In genomic region chr2:96207073-96207777, GRCh38 we compare ENCODE assay signal across 8 cellular contexts. TPM values are rescaled to one million over a fixed set of nuclear protein-coding genes. Genes with fewer than 3 reads are reported as not detected.
DNase-seq lines count a peak whose midpoint lies in the region; ATAC-seq and TF ChIP-seq lines count a peak whose summit lies in the region.

No MANE protein-coding gene starts in this region.

- WGBS in mesodermal cell (ENCODE audit: insufficient coverage in 2 of 2), 2 experiments: 27 to 30% methylated on average over 9 to 10 of the region's 11 CpGs

- H3K4me3 Mint-ChIP-seq in stimulated activated naive CD8-positive, alpha-beta T cell treated with anti-CD3 and anti-CD28 coated beads, Interleukin-15, Interleukin-2, amounts not matched to agents 100 ng/mL and 50 ng/mL, for 24 hours: peak overlapping the region; percentile 99

- peak overlapping the region; percentile 61 to 100 (median 73) for H3K4me3 ChIP-seq in breast epithelium
- H3K4me3 ChIP-seq in mesodermal cell (ENCODE audit: extremely low read depth, insufficient read depth, low read length, poor library complexity, severe bottlenecking): peak overlapping the region; percentile 90

- ATAC-seq in stimulated activated naive CD8-positive, alpha-beta T cell treated with anti-CD3 and anti-CD28 coated beads, Interleukin-15, Interleukin-2, amounts not matched to agents 100 U/mL and 50 U/mL, for 24 hours: no peak

- H3K27ac Mint-ChIP-seq in stimulated activated naive CD8-positive, alpha-beta T cell treated with anti-CD3 and anti-CD28 coated beads, Interleukin-15, Interleukin-2, amounts not matched to agents 100 ng/mL and 50 ng/mL, for 24 hours: peak overlapping the region; percentile 97

- TF ChIP-seq CTCF in breast epithelium (IDR thresholded peaks at IDR 0.05) (no peak), GM10266 (IDR thresholded peaks at IDR 0.05; ENCODE audit: control insufficient read depth, insufficient read depth, low read depth, missing control alignments) (no peak)

- H3K4me1 ChIP-seq in breast epithelium (peaks cover 3 to 21% of the 10 kb centered on the region in 2 donors), mesodermal cell (ENCODE audit: control insufficient read depth, insufficient read depth, low read length, poor library complexity, severe bottlenecking) (peaks cover 21% of the 10 kb centered on the region)

- DNase-seq in stimulated activated naive CD8-positive, alpha-beta T cell treated with anti-CD3 and anti-CD28 coated beads, Interleukin-15, Interleukin-2, amounts not matched to agents 100 U/mL and 50 U/mL, for 24 hours: no peak
- no peak for DNase-seq in breast epithelium (ENCODE audit: low spot score in 2 of 2)
- DNase-seq in DMS79 (lab: John Stamatoyannopoulos, UW): no peak
- no peak for DNase-seq in NCI-H2196 (lab: John Stamatoyannopoulos, UW; ENCODE audit: unreplicated experiment)
- no peak for DNase-seq in GM10266 (ENCODE audit: extremely low spot score)
- no peak for DNase-seq in GDM1 (lab: John Stamatoyannopoulos, UW)

- no peaks in the 10 kb centered on the region for H3K9me3 Mint-ChIP-seq in stimulated activated naive CD8-positive, alpha-beta T cell treated with anti-CD3 and anti-CD28 coated beads, Interleukin-15, Interleukin-2, amounts not matched to agents 100 ng/mL and 50 ng/mL, for 24 hours

- H3K4me1 Mint-ChIP-seq in stimulated activated naive CD8-positive, alpha-beta T cell treated with anti-CD3 and anti-CD28 coated beads, Interleukin-15, Interleukin-2, amounts not matched to agents 100 ng/mL and 50 ng/mL, for 24 hours (ENCODE audit: low read depth): peaks cover 69% of the 10 kb centered on the region

- H3K9me3 ChIP-seq in breast epithelium: no peaks in the 10 kb centered on the region
- H3K9me3 ChIP-seq in mesodermal cell (ENCODE audit: control insufficient read depth, low read length): no peaks in the 10 kb centered on the region

- H3K36me3 ChIP-seq in breast epithelium (no peaks in the 10 kb centered on the region), mesodermal cell (ENCODE audit: control insufficient read depth, insufficient read depth, low read length) (peaks cover 12% of the 10 kb centered on the region)

- peak overlapping the region; percentile 88 to 98 for H3K27ac ChIP-seq in breast epithelium
- H3K27ac ChIP-seq in mesodermal cell (ENCODE audit: low read depth, low read length, severe bottlenecking): no peak overlapping the region

- intact Hi-C loops in breast epithelium (cut with DNase I; ENCODE audit: low total_unique reads): no loop called here

- peaks cover 47% of the 10 kb centered on the region for H3K36me3 Mint-ChIP-seq in stimulated activated naive CD8-positive, alpha-beta T cell treated with anti-CD3 and anti-CD28 coated beads, Interleukin-15, Interleukin-2, amounts not matched to agents 100 ng/mL and 50 ng/mL, for 24 hours (ENCODE audit: low read depth)

- no peaks in the 10 kb centered on the region for H3K27me3 Mint-ChIP-seq in stimulated activated naive CD8-positive, alpha-beta T cell treated with anti-CD3 and anti-CD28 coated beads, Interleukin-15, Interleukin-2, amounts not matched to agents 100 ng/mL and 50 ng/mL, for 24 hours

- no peaks in the 10 kb centered on the region for H3K27me3 ChIP-seq in breast epithelium

- no peak for TF ChIP-seq POLR2A in breast epithelium (IDR thresholded peaks at IDR 0.05)

RNA-seq across cellular contexts. Expression of gene STARD7, which starts 1.4 kb away (rescaled TPM):
- total RNA-seq in breast epithelium: 100 to 1,000 TPM in 1 of 3 donors, 10 to 100 TPM in 2; 84.9 to 133 (median 96.3) TPM
- polyA plus RNA-seq in mesodermal cell (2013, experiment 1 of 2): 76.5 TPM
- polyA plus RNA-seq in mesodermal cell (2013, experiment 2 of 2): 73.5 TPM

RNA-seq across cellular contexts. Expression of gene TMEM127, which starts 58.6 kb away (rescaled TPM):
- total RNA-seq in breast epithelium: 10 to 100 TPM; 31.1 to 44.5 (median 35.2) TPM
- polyA plus RNA-seq in mesodermal cell (2013, experiment 1 of 2): 23.5 TPM
- 20.0 TPM for polyA plus RNA-seq in mesodermal cell (2013, experiment 2 of 2)

RNA-seq across cellular contexts. Expression of gene CIAO1, which starts 58.8 kb away (rescaled TPM):
- total RNA-seq in breast epithelium: 100 to 1,000 TPM; 119 to 131 (median 127) TPM
- 52.9 TPM for polyA plus RNA-seq in mesodermal cell (2013, experiment 1 of 2)
- 44.8 TPM for polyA plus RNA-seq in mesodermal cell (2013, experiment 2 of 2)
